ENCODE assay signal across 9 cellular contexts in the genomic region with DNA sequence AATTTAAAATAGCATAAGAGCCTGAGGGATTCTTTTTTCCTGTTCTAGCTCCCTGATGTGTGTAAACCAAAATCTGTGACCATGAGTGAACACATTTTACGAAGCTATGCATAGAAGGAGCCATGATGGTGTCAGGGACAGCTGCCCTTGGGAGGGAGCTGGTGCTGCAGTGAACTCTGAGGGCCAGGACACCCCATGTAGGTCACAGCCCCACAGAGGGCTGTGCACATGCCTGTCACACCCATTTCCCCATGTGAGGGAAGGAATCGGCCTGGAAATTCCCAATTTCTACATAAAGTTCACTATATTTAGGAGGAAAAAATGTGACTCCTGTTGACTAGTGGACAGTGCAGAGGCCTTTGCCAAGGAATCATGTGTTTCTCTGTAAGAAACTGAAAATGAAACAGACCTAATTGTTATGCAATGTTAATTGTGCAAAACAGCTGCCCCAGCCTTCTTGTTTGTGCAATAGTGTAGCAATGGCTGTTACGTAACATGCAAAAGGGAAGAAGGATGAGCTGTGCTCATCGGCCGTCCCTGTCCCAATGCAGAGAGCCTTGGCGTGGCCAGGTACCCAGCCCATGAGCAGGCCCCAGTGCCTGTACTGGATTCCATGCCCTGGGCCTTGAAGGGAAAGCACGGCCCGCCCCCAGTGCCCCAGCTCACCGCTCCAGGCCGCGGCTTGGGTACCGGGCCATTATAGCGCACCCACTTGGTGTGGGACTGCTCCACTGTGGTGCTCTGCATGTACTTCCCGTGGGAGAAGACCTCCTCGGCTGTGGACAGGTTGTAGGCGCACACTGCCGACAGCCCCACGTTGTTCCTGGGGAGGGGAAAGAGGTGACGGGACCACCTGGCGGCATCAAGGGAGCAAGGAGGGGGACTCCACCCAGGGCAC.
DNase-seq lines count a peak whose midpoint lies in the region; ATAC-seq and TF ChIP-seq lines count a peak whose summit lies in the region.
"Had no signal": no experiment of that assay in that cellular context is flagged by ENCODE, and none has a peak within 500 bp of the region (broad histone marks: within the 10 kb centered on the region; RNA-seq: fewer than 3 reads in every experiment).

No MANE protein-coding gene starts in this region.

- H3K27ac ChIP-seq in foreskin keratinocyte (no peak overlapping the region), prostate gland (peak overlapping the region; percentile 3 to 36), GM23338 (ENCODE audit: low read depth) (no peak overlapping the region)
- H3K27ac ChIP-seq: SJSA1 had no signal

- no peak overlapping the region for H2AFZ ChIP-seq in GM23338

- TF ChIP-seq CTCF in CD14-positive monocyte (IDR thresholded peaks at IDR 0.05): no peak
- TF ChIP-seq CTCF in foreskin keratinocyte (conservative IDR thresholded peaks at IDR 0.05): no peak
- TF ChIP-seq CTCF in prostate gland (IDR thresholded peaks at IDR 0.05): no peak
- TF ChIP-seq CTCF in GM23338 (conservative IDR thresholded peaks at IDR 0.05; ENCODE audit: low read depth in 2 of 2): no peak

- no peak for TF ChIP-seq POLR2A in prostate gland (IDR thresholded peaks at IDR 0.05)

- H3K27me3 ChIP-seq in foreskin keratinocyte: no peaks in the 10 kb centered on the region
- no peaks in the 10 kb centered on the region for H3K27me3 ChIP-seq in prostate gland (replicated peaks; ENCODE audit: insufficient read depth)
- H3K27me3 ChIP-seq in GM23338 (ENCODE audit: insufficient read depth): no peaks in the 10 kb centered on the region
- H3K27me3 ChIP-seq: SJSA1 had no signal

- no peaks in the 10 kb centered on the region for H3K79me2 ChIP-seq in GM23338 (replicated peaks; ENCODE audit: insufficient read depth)

- H3K4me1 ChIP-seq in foreskin keratinocyte: no peaks in the 10 kb centered on the region
- H3K4me1 ChIP-seq in prostate gland (replicated peaks): no peaks in the 10 kb centered on the region
- H3K4me1 ChIP-seq in GM23338 (ENCODE audit: insufficient read depth): no peaks in the 10 kb centered on the region

- 84% methylated on average over 20 of the region's 20 CpGs for WGBS in prostate gland

- H3F3A ChIP-seq in GM23338 (replicated peaks; ENCODE audit: low read depth): no peaks in the 10 kb centered on the region

- H3K9me3 Mint-ChIP-seq in CD14-positive monocyte: peaks cover 0 to 2% (median 0%) of the 10 kb centered on the region in 7 donors
- no peaks in the 10 kb centered on the region for H3K9me3 Mint-ChIP-seq in GM23338

- no peak overlapping the region for H3K4me3 ChIP-seq in prostate gland
- no peak overlapping the region for H3K4me3 ChIP-seq in GM23338
- H3K4me3 ChIP-seq: SJSA1 had no signal

- no peaks in the 10 kb centered on the region for H3K9me3 ChIP-seq in prostate gland
- H3K9me3 ChIP-seq: SJSA1 had no signal

- DNase-seq in CD14-positive monocyte (ENCODE audit: low spot score): peak; percentile 86
- DNase-seq in SIG-M5 (lab: John Stamatoyannopoulos, UW): peak; percentile 63
- DNase-seq in foreskin keratinocyte: peak; percentile 26 to 42
- peak; percentile 33 for DNase-seq in prostate gland (ENCODE audit: low spot score)
- DNase-seq in GM23338 (ENCODE audit: low spot score): no peak
- DNase-seq in stimulated activated naive CD4-positive, alpha-beta T cell (lab: John Stamatoyannopoulos, UW): no peak

- H3K36me3 Mint-ChIP-seq in CD14-positive monocyte: peaks cover 90 to 96% of the 10 kb centered on the region in 2 donors
- H3K36me3 Mint-ChIP-seq in GM23338 (ENCODE audit: low read depth): peaks cover 71% of the 10 kb centered on the region

- H3K27ac Mint-ChIP-seq in CD14-positive monocyte: peak overlapping the region; percentile 84 to 96 (median 94)
- no peak overlapping the region for H3K27ac Mint-ChIP-seq in GM23338

- H3K36me3 ChIP-seq in prostate gland (peaks cover 0 to 4% of the 10 kb centered on the region in 2 donors), GM23338 (ENCODE audit: insufficient read depth) (peaks cover 17% of the 10 kb centered on the region)
- H3K36me3 ChIP-seq: SJSA1 had no signal

- peaks cover 56% of the 10 kb centered on the region for H3K4me1 Mint-ChIP-seq in CD14-positive monocyte
- no peaks in the 10 kb centered on the region for H3K4me1 Mint-ChIP-seq in GM23338

- ATAC-seq in foreskin keratinocyte: no peak
- no peak for ATAC-seq in GM19328 (IDR thresholded peaks at IDR 0.05; ENCODE audit: unreplicated experiment)
- no peak for ATAC-seq in GM21367 (IDR thresholded peaks at IDR 0.05; ENCODE audit: unreplicated experiment)
- no peak for ATAC-seq in GM23338

- H3K4me2 ChIP-seq in GM23338: no peak overlapping the region

- intact Hi-C loops in CD14-positive monocyte (cut with micrococcal nuclease) (loop anchor here in 1 of 2 donors (10.0 kb wide), 3 partner anchors 73 to 167 kb away; a partner anchor contains a TSS), prostate gland (cut with DNase I) (no loop called here)

- H3K27me3 Mint-ChIP-seq in CD14-positive monocyte (ENCODE audit: low read depth in 3 of 3) (peaks cover 0 to 1% (median 0%) of the 10 kb centered on the region in 3 donors), GM23338 (ENCODE audit: insufficient read depth, low read depth, poor library complexity) (peaks cover 1% of the 10 kb centered on the region)

- no peaks in the 10 kb centered on the region for H4K20me1 ChIP-seq in GM23338 (replicated peaks; ENCODE audit: insufficient read depth)

- no peaks in the 10 kb centered on the region for H3K9me2 ChIP-seq in GM23338 (ENCODE audit: insufficient read depth)

- H3K4me3 Mint-ChIP-seq in CD14-positive monocyte: no peak overlapping the region
- H3K4me3 Mint-ChIP-seq in GM23338: no peak overlapping the region

TF ChIP-seq in GM23338, 12 proteins besides CTCF, POLR2A, EP300 and RAD21 (continues in another document):
- no peak for TF ChIP-seq NANOG (IDR thresholded peaks at IDR 0.05; ENCODE audit: borderline replicate concordance)
- no peak for TF ChIP-seq EZH2 (IDR thresholded peaks at IDR 0.05; ENCODE audit: low read depth, unreplicated experiment)
- TF ChIP-seq, protein P1, sequence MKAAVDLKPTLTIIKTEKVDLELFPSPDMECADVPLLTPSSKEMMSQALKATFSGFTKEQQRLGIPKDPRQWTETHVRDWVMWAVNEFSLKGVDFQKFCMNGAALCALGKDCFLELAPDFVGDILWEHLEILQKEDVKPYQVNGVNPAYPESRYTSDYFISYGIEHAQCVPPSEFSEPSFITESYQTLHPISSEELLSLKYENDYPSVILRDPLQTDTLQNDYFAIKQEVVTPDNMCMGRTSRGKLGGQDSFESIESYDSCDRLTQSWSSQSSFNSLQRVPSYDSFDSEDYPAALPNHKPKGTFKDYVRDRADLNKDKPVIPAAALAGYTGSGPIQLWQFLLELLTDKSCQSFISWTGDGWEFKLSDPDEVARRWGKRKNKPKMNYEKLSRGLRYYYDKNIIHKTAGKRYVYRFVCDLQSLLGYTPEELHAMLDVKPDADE (IDR thresholded peaks at IDR 0.05): no peak
- no peak for TF ChIP-seq ZNF331 (CRISPR knock-in tag; IDR thresholded peaks at IDR 0.05; ENCODE audit: low read depth)
- TF ChIP-seq ZNF114 (CRISPR knock-in tag; IDR thresholded peaks at IDR 0.05): no peak
- no peak for TF ChIP-seq EZH2phosphoT487 (IDR thresholded peaks at IDR 0.05; ENCODE audit: unreplicated experiment)

Comparison
In these comparisons a context has a peak if more than half of its experiments do, and no peak if none do; other contexts are left out.
1. DNase-seq: peak in CD14-positive monocyte (single experiment), SIG-M5 (single experiment), foreskin keratinocyte (2 of 2) and prostate gland (single experiment); none in GM23338 (single experiment) and stimulated activated naive CD4-positive, alpha-beta T cell (0 of 6).
2. H3K27ac ChIP-seq: peak in prostate gland (2 of 2); none in foreskin keratinocyte (single experiment) and GM23338 (single experiment).